Comparison of ENCODE assay signal across 21 cellular contexts in the genomic region with DNA sequence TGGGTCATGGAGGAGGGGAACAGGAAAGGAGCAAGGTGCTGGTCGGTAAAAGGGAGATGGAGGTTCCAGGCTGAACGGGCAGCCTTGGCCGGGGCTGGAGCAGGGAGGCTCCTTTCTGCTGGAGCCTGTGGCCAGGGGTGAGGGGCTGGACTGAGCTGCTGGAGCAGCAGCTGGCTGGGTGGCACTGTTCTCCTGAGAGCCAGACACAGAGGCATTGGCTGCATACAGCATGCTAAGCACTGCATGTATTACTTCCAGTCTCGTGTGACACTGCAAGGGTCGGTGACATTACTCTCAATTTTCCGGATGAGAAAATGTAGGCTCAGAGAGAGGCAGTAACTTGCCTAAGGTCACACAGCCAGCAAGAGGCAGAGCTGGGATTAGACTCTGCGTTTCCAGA. TPM values are rescaled to one million over a fixed set of nuclear protein-coding genes. Genes with fewer than 3 reads are reported as not detected.
DNase-seq lines count a peak whose midpoint lies in the region; ATAC-seq and TF ChIP-seq lines count a peak whose summit lies in the region.
"Had no signal": no experiment of that assay in that cellular context is flagged by ENCODE, and none has a peak within 500 bp of the region (broad histone marks: within the 10 kb centered on the region; RNA-seq: fewer than 3 reads in every experiment).

No MANE protein-coding gene starts in this region.

- peak overlapping the region; percentile 23 for H3K27ac Mint-ChIP-seq in T-helper 2 cell treated with Interferon-gamma antibody and Interleukin-4, amounts not matched to agents 5 μg/mL and 100 μg/mL, for 36 hours
- H3K27ac Mint-ChIP-seq in T-cell (peak overlapping the region; percentile 39 to 55), H9 (no peak overlapping the region)
- H3K27ac Mint-ChIP-seq in naive thymus-derived CD4-positive, alpha-beta T cell, result peak overlapping the region in 6 of 9 donors; percentile 11 to 63 (median 39)
- H3K27ac Mint-ChIP-seq in stimulated activated effector memory CD8-positive, alpha-beta T cell treated with anti-CD3 and anti-CD28 coated beads, Interleukin-12 subunit alpha, Interleukin-12 subunit beta, amount 100 ng/mL, for 72 hours, result peak overlapping the region; percentile 3
- H3K27ac Mint-ChIP-seq: GM23338 had no signal

- H4K20me1 ChIP-seq in H9 (ENCODE audit: control insufficient read depth, insufficient read depth, insufficient read length), result peaks cover 2% of the 10 kb centered on the region

- H3K9me3 ChIP-seq in naive thymus-derived CD4-positive, alpha-beta T cell (ENCODE audit: control insufficient read depth in 2 of 3, low read length in 3 of 3), result peaks cover 0 to 8% (median 0%) of the 10 kb centered on the region in 3 experiments
- H3K9me3 ChIP-seq in H9 (ENCODE audit: control insufficient read depth, low read depth, low read length) (peaks cover 7% of the 10 kb centered on the region), suprapubic skin (no peaks in the 10 kb centered on the region)

- no peak overlapping the region; the same call in 1 of the 2 replicates for H3K14ac ChIP-seq in H9 (ENCODE audit: insufficient read depth, low read length)

- H2BK120ac ChIP-seq in H9 (ENCODE audit: low read depth, low read length, poor library complexity, severe bottlenecking), result no peak overlapping the region

- H3K9ac ChIP-seq in H9 (ENCODE audit: extremely low read depth, insufficient read length, low read length), result no peak overlapping the region

- H3K27me3 ChIP-seq in naive thymus-derived CD4-positive, alpha-beta T cell (ENCODE audit: control insufficient read depth in 2 of 2, insufficient read depth in 2 of 2, low read length in 2 of 2), result no peaks in the 10 kb centered on the region
- H3K27me3 ChIP-seq in H9 (ENCODE audit: insufficient read depth, low read length) (no peaks in the 10 kb centered on the region), suprapubic skin (no peaks in the 10 kb centered on the region)

- WGBS in H9 (ENCODE audit: extremely low coverage, insufficient read length, low lambda C conversion rate), result no CpG with 5 or more reads among the region's 7 CpGs
- WGBS in suprapubic skin, result 78% methylated on average over 5 of the region's 7 CpGs

- no peak overlapping the region for H4K8ac ChIP-seq in H9 (replicated peaks; ENCODE audit: insufficient read length, low read depth, low read length)

- H3K4me3 ChIP-seq in naive thymus-derived CD4-positive, alpha-beta T cell (ENCODE audit: low read length), result no peak overlapping the region
- H3K4me3 ChIP-seq in suprapubic skin, result no peak overlapping the region
- H3K4me3 ChIP-seq: GM23338 had no signal

- no peaks in the 10 kb centered on the region for H3K79me1 ChIP-seq in H9 (ENCODE audit: insufficient read depth, low read depth, low read length, poor library complexity, severe bottlenecking)

- no peak overlapping the region for H2BK20ac ChIP-seq in H9 (ENCODE audit: low read depth, low read length, poor library complexity, severe bottlenecking)

- H3T11ph ChIP-seq in H9 (ENCODE audit: low read length), result no peak overlapping the region

- peaks cover 9% of the 10 kb centered on the region for H3K4me1 Mint-ChIP-seq in T-helper 2 cell treated with Interferon-gamma antibody and Interleukin-4, amounts not matched to agents 5 μg/mL and 100 μg/mL, for 36 hours (ENCODE audit: low read depth)
- H3K4me1 Mint-ChIP-seq in T-cell (peaks cover 23 to 43% (median 28%) of the 10 kb centered on the region in 3 donors), H9 (peaks cover 5 to 9% of the 10 kb centered on the region in 2 experiments)
- peaks cover 6 to 40% (median 32%) of the 10 kb centered on the region in 7 donors for H3K4me1 Mint-ChIP-seq in naive thymus-derived CD4-positive, alpha-beta T cell
- H3K4me1 Mint-ChIP-seq in stimulated activated effector memory CD8-positive, alpha-beta T cell treated with anti-CD3 and anti-CD28 coated beads, Interleukin-12 subunit alpha, Interleukin-12 subunit beta, amount 100 ng/mL, for 72 hours, result peaks cover 46% of the 10 kb centered on the region
- H3K4me1 Mint-ChIP-seq: GM23338 had no signal

- no peak for DNase-seq in T-helper 2 cell treated with Interferon-gamma antibody and Interleukin-4, amounts not matched to agents 5 μg/mL and 100 μg/mL, for 36 hours (ENCODE audit: low spot score)
- no peak for DNase-seq in T-helper 2 cell
- DNase-seq in T-cell, result no peak
- DNase-seq in naive thymus-derived CD4-positive, alpha-beta T cell, result no peak
- DNase-seq in stimulated activated effector memory CD8-positive, alpha-beta T cell treated with anti-CD3 and anti-CD28 coated beads, Interleukin-12 subunit alpha, Interleukin-12 subunit beta, amount 100 ng/mL, for 72 hours (ENCODE audit: low spot score in 2 of 2), result no peak
- no peak for DNase-seq in H9
- DNase-seq in suprapubic skin (ENCODE audit: low spot score in 2 of 2), result no peak
- DNase-seq in C1 segment of cervical spinal cord (lab: John Stamatoyannopoulos, UW), result no peak
- DNase-seq: CD4-positive, alpha-beta T cell; KBM-7; NCI-H1105 treated with DMSO at 0.1 percent for 48 hours; NCI-H1694 treated with DMSO at 0.1 percent for 48 hours; NCI-H2107; NCI-H2227 treated with DMSO at 0.1 percent for 48 hours; NCI-H510A treated with DMSO at 0.1 percent for 48 hours; OCI-M1; SHP77 treated with DMSO at 0.1 percent for 48 hours had no signal

- no peaks in the 10 kb centered on the region for H3K36me3 ChIP-seq in naive thymus-derived CD4-positive, alpha-beta T cell (ENCODE audit: control insufficient read depth in 2 of 3, insufficient read depth in 3 of 3, low read length in 3 of 3)
- peaks cover 53% of the 10 kb centered on the region for H3K36me3 ChIP-seq in suprapubic skin

- no peaks in the 10 kb centered on the region for H3K36me3 Mint-ChIP-seq in T-helper 2 cell treated with Interferon-gamma antibody and Interleukin-4, amounts not matched to agents 5 μg/mL and 100 μg/mL, for 36 hours (ENCODE audit: low read depth)
- H3K36me3 Mint-ChIP-seq in T-cell (peaks cover 7% of the 10 kb centered on the region), H9 (ENCODE audit: insufficient read depth in 1 of 3, low read depth in 3 of 3) (peaks cover 58 to 96% (median 81%) of the 10 kb centered on the region in 3 experiments)
- peaks cover 0 to 5% (median 3%) of the 10 kb centered on the region in 5 donors for H3K36me3 Mint-ChIP-seq in naive thymus-derived CD4-positive, alpha-beta T cell
- no peaks in the 10 kb centered on the region for H3K36me3 Mint-ChIP-seq in stimulated activated effector memory CD8-positive, alpha-beta T cell treated with anti-CD3 and anti-CD28 coated beads, Interleukin-12 subunit alpha, Interleukin-12 subunit beta, amount 100 ng/mL, for 72 hours

- no peak overlapping the region for H2AFZ ChIP-seq in H9 (ENCODE audit: low read length)
- H2AFZ ChIP-seq: GM23338 had no signal

- H3K4me3 Mint-ChIP-seq in T-helper 2 cell treated with Interferon-gamma antibody and Interleukin-4, amounts not matched to agents 5 μg/mL and 100 μg/mL, for 36 hours, result no peak overlapping the region
- H3K4me3 Mint-ChIP-seq in T-cell (no peak overlapping the region), H9 (no peak overlapping the region)
- H3K4me3 Mint-ChIP-seq in naive thymus-derived CD4-positive, alpha-beta T cell, result peak overlapping the region in 3 of 10 donors; percentile 14 to 33 (median 21)
- no peak overlapping the region for H3K4me3 Mint-ChIP-seq in stimulated activated effector memory CD8-positive, alpha-beta T cell treated with anti-CD3 and anti-CD28 coated beads, Interleukin-12 subunit alpha, Interleukin-12 subunit beta, amount 100 ng/mL, for 72 hours
- H3K4me3 Mint-ChIP-seq: CD4-positive, alpha-beta T cell; GM23338 had no signal

- H3K27ac ChIP-seq in naive thymus-derived CD4-positive, alpha-beta T cell (ENCODE audit: low read depth, low read length), result no peak overlapping the region
- H3K27ac ChIP-seq in H9 (ENCODE audit: insufficient read length, low read depth, low read length), result no peak overlapping the region
- no peak overlapping the region for H3K27ac ChIP-seq in suprapubic skin
- H3K27ac ChIP-seq: 22Rv1 had no signal

- no peak overlapping the region for H3K18ac ChIP-seq in H9 (ENCODE audit: insufficient read length, low read depth, low read length)

- H2AK5ac ChIP-seq in H9 (ENCODE audit: insufficient read length, low read length), result no peak overlapping the region

- no peaks in the 10 kb centered on the region for H3K79me2 ChIP-seq in H9 (ENCODE audit: insufficient read depth, low read length)

- TF ChIP-seq CTCF in H9 (conservative IDR thresholded peaks at IDR 0.05), result no peak
- no peak for TF ChIP-seq CTCF in suprapubic skin (IDR thresholded peaks at IDR 0.05)

- H2BK12ac ChIP-seq in H9 (ENCODE audit: insufficient read length, low read depth, low read length), result no peak overlapping the region

- H3K4me2 ChIP-seq in H9 (ENCODE audit: insufficient read depth, insufficient read length, low read length), result no peak overlapping the region
- H3K4me2 ChIP-seq: GM23338 had no signal

- no peak for ATAC-seq in T-cell (replicated peaks in 1 of 4)
- ATAC-seq in naive thymus-derived CD4-positive, alpha-beta T cell, result no peak
- ATAC-seq in stimulated activated effector memory CD8-positive, alpha-beta T cell treated with anti-CD3 and anti-CD28 coated beads, Interleukin-12 subunit alpha, Interleukin-12 subunit beta, amount 100 ng/mL, for 72 hours, result no peak
- ATAC-seq: GM23338, SK-N-SH treated with all-trans-retinoic acid at 6 μM for 48 hours had no signal

- no peak for TF ChIP-seq POLR2A in suprapubic skin (IDR thresholded peaks at IDR 0.05)

- no peak overlapping the region for H3K56ac ChIP-seq in H9 (ENCODE audit: insufficient read length, low read depth, low read length)

- H3K9me3 Mint-ChIP-seq in T-helper 2 cell treated with Interferon-gamma antibody and Interleukin-4, amounts not matched to agents 5 μg/mL and 100 μg/mL, for 36 hours, result peaks cover 7% of the 10 kb centered on the region
- H3K9me3 Mint-ChIP-seq in T-cell, result peaks cover 6 to 8% (median 7%) of the 10 kb centered on the region in 3 donors
- H3K9me3 Mint-ChIP-seq in naive thymus-derived CD4-positive, alpha-beta T cell, result peaks cover 0 to 11% (median 4%) of the 10 kb centered on the region in 11 donors
- peaks cover 4% of the 10 kb centered on the region for H3K9me3 Mint-ChIP-seq in stimulated activated effector memory CD8-positive, alpha-beta T cell treated with anti-CD3 and anti-CD28 coated beads, Interleukin-12 subunit alpha, Interleukin-12 subunit beta, amount 100 ng/mL, for 72 hours
- peaks cover 11 to 13% of the 10 kb centered on the region in 2 experiments for H3K9me3 Mint-ChIP-seq in H9

- CTCF ChIA-PET in T-cell (lab: Charles Lee), result interaction anchor here in 1 of 2 donors (1.1 kb wide), 1 partner anchor 17 kb away, joined by 4 read pairs; no protein-coding TSS in a partner anchor
- CTCF ChIA-PET in naive thymus-derived CD4-positive, alpha-beta T cell (lab: Charles Lee), result no interaction called here

- no peak overlapping the region for H4K5ac ChIP-seq in H9 (ENCODE audit: insufficient read length, low read depth, low read length)

- H2BK5ac ChIP-seq in H9 (ENCODE audit: insufficient read length, low read length), result no peak overlapping the region

- no peak for TF ChIP-seq EP300 in suprapubic skin (IDR thresholded peaks at IDR 0.05)

- H3K4me1 ChIP-seq in naive thymus-derived CD4-positive, alpha-beta T cell (ENCODE audit: control insufficient read depth in 2 of 2, insufficient read depth in 2 of 2, low read length in 2 of 2), result peaks cover 17 to 39% of the 10 kb centered on the region in 2 donors
- H3K4me1 ChIP-seq in H9 (ENCODE audit: insufficient read depth, low read length) (no peaks in the 10 kb centered on the region), suprapubic skin (peaks cover 50% of the 10 kb centered on the region)

- peaks cover 9% of the 10 kb centered on the region for H3K27me3 Mint-ChIP-seq in T-helper 2 cell treated with Interferon-gamma antibody and Interleukin-4, amounts not matched to agents 5 μg/mL and 100 μg/mL, for 36 hours (ENCODE audit: low read depth)
- H3K27me3 Mint-ChIP-seq in T-cell (peaks cover 0 to 4% of the 10 kb centered on the region in 2 donors), H9 (ENCODE audit: low read depth) (no peaks in the 10 kb centered on the region)
- H3K27me3 Mint-ChIP-seq in naive thymus-derived CD4-positive, alpha-beta T cell, result peaks cover 0 to 6% (median 0%) of the 10 kb centered on the region in 5 donors
- H3K27me3 Mint-ChIP-seq: CD4-positive, alpha-beta T cell had no signal

- H4K91ac ChIP-seq in H9 (ENCODE audit: insufficient read length, low read depth, low read length), result no peak overlapping the region

- H2BK15ac ChIP-seq in H9 (ENCODE audit: low read depth, low read length), result no peak overlapping the region

- intact Hi-C loops in naive thymus-derived CD4-positive, alpha-beta T cell (cut with micrococcal nuclease), result no loop called here

- POLR2A ChIA-PET in T-cell (lab: Charles Lee), result no interaction called here
- POLR2A ChIA-PET in naive thymus-derived CD4-positive, alpha-beta T cell (lab: Charles Lee), result no interaction called here

- H3K23ac ChIP-seq in H9 (ENCODE audit: insufficient read length, low read depth, low read length), result no peak overlapping the region

- no peak overlapping the region for H3K4ac ChIP-seq in H9 (ENCODE audit: low read depth, low read length)

- H3K23me2 ChIP-seq in H9 (ENCODE audit: insufficient read length, low read depth, low read length, poor library complexity, severe bottlenecking), result no peaks in the 10 kb centered on the region

RNA-seq across cellular contexts. Expression of gene RGMA, which starts 42.3 kb away (rescaled TPM):
- total RNA-seq in T-cell, result under 1 TPM in 3 of 5 donors, not detected in 2; 0.15 to 0.44 (median 0.23) TPM
- total RNA-seq in naive thymus-derived CD4-positive, alpha-beta T cell, result 1 to 10 TPM in 1 of 5 experiments, not detected in 4; 1.1 TPM
- polyA plus RNA-seq in naive thymus-derived CD4-positive, alpha-beta T cell, result not detected
- 39.8 and 41.4 TPM in 2 replicates for total RNA-seq in H9 (2021)
- 10 to 100 TPM; 11.1 to 18.7 (median 15.6) TPM for total RNA-seq in suprapubic skin
- total RNA-seq: CD4-positive, alpha-beta T cell; RPMI7951 had no signal

Comparison
In these comparisons a context has a peak if more than half of its experiments do, and no peak if none do; other contexts are left out.
1. H3K27ac Mint-ChIP-seq: peak in T-helper 2 cell treated with Interferon-gamma antibody and Interleukin-4, amounts not matched to agents 5 μg/mL and 100 μg/mL, for 36 hours (single experiment), T-cell (2 of 2), naive thymus-derived CD4-positive, alpha-beta T cell (6 of 9) and stimulated activated effector memory CD8-positive, alpha-beta T cell treated with anti-CD3 and anti-CD28 coated beads, Interleukin-12 subunit alpha, Interleukin-12 subunit beta, amount 100 ng/mL, for 72 hours (single experiment); none in H9 (0 of 3).
2. RNA of gene RGMA, which starts 42.3 kb away (total RNA-seq): 39.8 to 41.4 TPM in H9 and 11.1 to 18.7 TPM in suprapubic skin; 0.15 to 0.44 TPM in T-cell and 1.1 TPM in naive thymus-derived CD4-positive, alpha-beta T cell; every median in the first group is over 4 times any median in the second.